29 cellular contexts compared by ENCODE assay signal in the genomic region with DNA sequence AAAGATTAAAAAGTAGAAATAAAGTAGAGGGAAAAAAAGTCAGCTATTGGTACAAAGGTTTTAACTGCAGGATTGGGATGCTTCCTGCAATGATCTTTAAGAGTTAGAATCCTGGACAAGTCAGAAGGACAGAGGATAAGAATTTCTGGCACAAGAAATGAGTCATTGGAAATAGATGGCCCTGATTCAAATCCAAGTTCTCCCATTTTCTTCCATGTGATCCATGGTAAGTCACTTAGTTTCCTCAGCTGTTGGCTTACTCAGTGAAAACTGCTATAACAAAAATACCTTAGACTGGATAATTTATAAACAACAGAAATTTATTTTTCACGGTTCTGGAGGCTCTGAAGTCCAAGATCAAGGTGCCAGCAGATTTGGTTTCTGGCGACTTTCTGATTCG.
"Had no signal": no experiment of that assay in that cellular context is flagged by ENCODE, and none has a peak within 500 bp of the region (broad histone marks: within the 10 kb centered on the region; RNA-seq: fewer than 3 reads in every experiment).

No MANE protein-coding gene starts in this region.

- H3K4me2 ChIP-seq: hepatocyte had no signal

- H3K4me1 ChIP-seq: gastroesophageal sphincter, pancreas, right lobe of liver, stomach, thyroid gland, vagina had no signal

- H3K9me3 ChIP-seq: esophagus squamous epithelium, gastroesophageal sphincter, heart left ventricle, mucosa of descending colon, neutrophil, pancreas, right lobe of liver, stomach, thyroid gland, vagina had no signal

- H2AFZ ChIP-seq: hepatocyte had no signal

- H3K27me3 ChIP-seq: esophagus squamous epithelium, foreskin keratinocyte, gastroesophageal sphincter, heart left ventricle, hepatocyte, pancreas, right lobe of liver, stomach, thyroid gland, vagina had no signal

- H3K4me3 Mint-ChIP-seq: effector memory CD8-positive, alpha-beta T cell; memory B cell; mesothelial cell of epicardium; naive B cell; natural killer cell treated with Interleukin-12 subunit alpha and Interleukin-12 subunit beta and Interleukin-15 and Interleukin-18, amount 100 ng/mL, for 72 hours; neural crest cell; stimulated activated effector memory CD8-positive, alpha-beta T cell treated with anti-CD3 and anti-CD28 coated beads, Interleukin-12 subunit alpha, Interleukin-12 subunit beta, amount 100 ng/mL, for 72 hours had no signal

- H3K9me3 Mint-ChIP-seq: effector memory CD8-positive, alpha-beta T cell; memory B cell; mesothelial cell of epicardium; naive B cell; natural killer cell treated with Interleukin-12 subunit alpha and Interleukin-12 subunit beta and Interleukin-15 and Interleukin-18, amount 100 ng/mL, for 72 hours; stimulated activated effector memory CD8-positive, alpha-beta T cell treated with anti-CD3 and anti-CD28 coated beads, Interleukin-12 subunit alpha, Interleukin-12 subunit beta, amount 100 ng/mL, for 72 hours had no signal

- H3K27me3 Mint-ChIP-seq: memory B cell had no signal

- ATAC-seq: effector memory CD8-positive, alpha-beta T cell; foreskin keratinocyte; gastroesophageal sphincter; heart left ventricle; left lobe of liver; mucosa of descending colon; natural killer cell treated with Interleukin-12 subunit alpha and Interleukin-12 subunit beta and Interleukin-15 and Interleukin-18, amount 100 ng/mL, for 72 hours; pancreas; right lobe of liver; stimulated activated effector memory CD8-positive, alpha-beta T cell treated with anti-CD3 and anti-CD28 coated beads, Interleukin-12 subunit alpha, Interleukin-12 subunit beta, amount 100 ng/mL, for 72 hours had no signal

- H3K4me3 ChIP-seq: coronary artery, esophagus squamous epithelium, gastroesophageal sphincter, heart left ventricle, hepatocyte, lung, mucosa of descending colon, pancreas, right lobe of liver, stomach, thyroid gland, vagina had no signal

- H3K27ac ChIP-seq: coronary artery, esophagus squamous epithelium, foreskin keratinocyte, gastroesophageal sphincter, heart left ventricle, hepatocyte, neutrophil, pancreas, right lobe of liver, stomach, thyroid gland, vagina had no signal

- H3K4me1 Mint-ChIP-seq: memory B cell; naive B cell; stimulated activated effector memory CD8-positive, alpha-beta T cell treated with anti-CD3 and anti-CD28 coated beads, Interleukin-12 subunit alpha, Interleukin-12 subunit beta, amount 100 ng/mL, for 72 hours had no signal

- H3K79me2 ChIP-seq: hepatocyte had no signal

- DNase-seq: dermis blood vessel endothelial cell; effector memory CD8-positive, alpha-beta T cell; erythroblast; esophagus squamous epithelium; foreskin keratinocyte; heart left ventricle; kidney; mucosa of descending colon; naive B cell; pancreas; right lobe of liver; stimulated activated CD4-positive, alpha-beta T cell treated with anti-CD3 and anti-CD28 coated beads, Interleukin-2, amount 100 ng/mL, for 24 hours; stimulated activated CD4-positive, alpha-beta T cell treated with anti-CD3 and anti-CD28 coated beads, Interleukin-4, amount 100 ng/mL, for 24 hours; stimulated activated naive CD4-positive, alpha-beta T cell treated with Interleukin-2 at 50 U/mL for 16 hours; stomach; thyroid gland; trophoblast cell had no signal

- H3K36me3 Mint-ChIP-seq: memory B cell; mesothelial cell of epicardium; naive B cell; natural killer cell treated with Interleukin-12 subunit alpha and Interleukin-12 subunit beta and Interleukin-15 and Interleukin-18, amount 100 ng/mL, for 72 hours; stimulated activated effector memory CD8-positive, alpha-beta T cell treated with anti-CD3 and anti-CD28 coated beads, Interleukin-12 subunit alpha, Interleukin-12 subunit beta, amount 100 ng/mL, for 72 hours had no signal

- H3K36me3 ChIP-seq: esophagus squamous epithelium, gastroesophageal sphincter, heart left ventricle, neutrophil, pancreas, right lobe of liver, stomach, thyroid gland, vagina had no signal

- H3K27ac Mint-ChIP-seq: effector memory CD8-positive, alpha-beta T cell; memory B cell; mesothelial cell of epicardium; natural killer cell treated with Interleukin-12 subunit alpha and Interleukin-12 subunit beta and Interleukin-15 and Interleukin-18, amount 100 ng/mL, for 72 hours; stimulated activated effector memory CD8-positive, alpha-beta T cell treated with anti-CD3 and anti-CD28 coated beads, Interleukin-12 subunit alpha, Interleukin-12 subunit beta, amount 100 ng/mL, for 72 hours had no signal
